Comparison of ENCODE assay signal across 2 cellular contexts in genomic region chr1:96771847-96772246, GRCh38.
A peak's percentile ranks its signal among the peaks of the same experiment; 100 is the strongest.
TF ChIP-seq lines count a peak whose summit lies in the region.

No MANE protein-coding gene starts in this region.

TF ChIP-seq in GM23338, 12 proteins besides CTCF, POLR2A, EP300 and RAD21 (continued from another document):
- TF ChIP-seq ETS1 (IDR thresholded peaks at IDR 0.05) = no peak
- TF ChIP-seq EZH2 (IDR thresholded peaks at IDR 0.05; ENCODE audit: low read depth, unreplicated experiment) = no peak
- no peak for TF ChIP-seq ZNF114 (CRISPR knock-in tag; IDR thresholded peaks at IDR 0.05)
- TF ChIP-seq ZNF462 (CRISPR knock-in tag; IDR thresholded peaks at IDR 0.05) = no peak
- no peak for TF ChIP-seq CREB1 (CRISPR knock-in tag; IDR thresholded peaks at IDR 0.05; ENCODE audit: low read depth)
- TF ChIP-seq NANOG (IDR thresholded peaks at IDR 0.05; ENCODE audit: borderline replicate concordance) = no peak
- no peak for TF ChIP-seq STAT1 (IDR thresholded peaks at IDR 0.05; ENCODE audit: unreplicated experiment)
- no peak for TF ChIP-seq REST (IDR thresholded peaks at IDR 0.05; ENCODE audit: unreplicated experiment)
- TF ChIP-seq ZNF331 (CRISPR knock-in tag; IDR thresholded peaks at IDR 0.05; ENCODE audit: low read depth) = no peak

TF ChIP-seq in HepG2, 621 proteins besides CTCF, POLR2A, EP300 and RAD21 (continued from another document):
- TF ChIP-seq ZBTB49 (CRISPR knock-in tag; IDR thresholded peaks at IDR 0.05; ENCODE audit: borderline replicate concordance) (no peak), DNMT3B (CRISPR knock-in tag; conservative IDR thresholded peaks at IDR 0.05) (no peak), REPIN1 (CRISPR knock-in tag; IDR thresholded peaks at IDR 0.05; ENCODE audit: borderline replicate concordance, low read depth) (no peak), ZBTB37 (CRISPR knock-in tag; IDR thresholded peaks at IDR 0.05) (no peak), NPAS2 (CRISPR knock-in tag; IDR thresholded peaks at IDR 0.05; ENCODE audit: borderline replicate concordance) (no peak), MED1 (CRISPR knock-in tag; IDR thresholded peaks at IDR 0.05) (0 out of 2 replicates have a peak, but pooled peaks have one; percentile 1)
